ENCODE assay signal across 25 cellular contexts in genomic region chr1:113303252-113303651, GRCh38.
"Had no signal": no experiment of that assay in that cellular context is flagged by ENCODE, and none has a peak within 500 bp of the region (broad histone marks: within the 10 kb centered on the region; RNA-seq: fewer than 3 reads in every experiment).

No MANE protein-coding gene starts in this region.

- H3K27ac ChIP-seq: brain microvascular endothelial cell, colonic mucosa, hepatocyte, parathyroid adenoma, right lobe of liver, stomach had no signal

- H3K36me3 ChIP-seq: brain microvascular endothelial cell, colonic mucosa, right lobe of liver, stomach had no signal

- H3K4me1 ChIP-seq: colonic mucosa, parathyroid adenoma, right lobe of liver, stomach had no signal

- H3K4me3 ChIP-seq: colonic mucosa, hepatocyte, mucosa of descending colon, right lobe of liver, smooth muscle cell, stomach had no signal

- H3K27me3 Mint-ChIP-seq: activated T-helper 17 cell treated with anti-CD3 and anti-CD28 coated beads, Interleukin-2, amount 50 U/mL, for 72 hours; type B pancreatic cell had no signal

- H3K79me2 ChIP-seq: hepatocyte, parathyroid adenoma had no signal

- H3K9me3 ChIP-seq: colonic mucosa, mucosa of descending colon, right lobe of liver, stomach had no signal

- H3K27me3 ChIP-seq: brain microvascular endothelial cell, colonic mucosa, hepatocyte, right lobe of liver, stomach had no signal

- DNase-seq: activated CD4-positive, alpha-beta memory T cell treated with anti-CD3 and anti-CD28 coated beads, Interleukin-2, amount 10 ng/mL, durations not matched to agents 7 days and 5 days; activated CD4-positive, alpha-beta T cell treated with anti-CD3 and anti-CD28 coated beads for 48 hours; activated CD4-positive, CD25-positive, alpha-beta regulatory T cell; activated CD8-positive, alpha-beta memory T cell treated with anti-CD3 and anti-CD28 coated beads, Interleukin-2, amount 10 ng/mL, durations not matched to agents 7 days and 5 days; activated naive CD4-positive, alpha-beta T cell; activated naive CD8-positive, alpha-beta T cell treated with anti-CD3 and anti-CD28 coated beads, Interleukin-2, amount 10 ng/mL, durations not matched to agents 7 days and 5 days; brain microvascular endothelial cell; colonic mucosa; left cardiac atrium; mesenchymal stem cell; mucosa of descending colon; naive thymus-derived CD8-positive, alpha-beta T cell; right lobe of liver; stimulated activated CD4-positive, alpha-beta T cell treated with anti-CD3 and anti-CD28 coated beads, Interleukin-4, amount 100 ng/mL, for 24 hours; stomach had no signal

- H3K27ac Mint-ChIP-seq: activated CD4-positive, alpha-beta memory T cell treated with anti-CD3 and anti-CD28 coated beads, Interleukin-2, amount 10 ng/mL, durations not matched to agents 7 days and 5 days; activated CD8-positive, alpha-beta memory T cell treated with anti-CD3 and anti-CD28 coated beads, Interleukin-2, amount 10 ng/mL, durations not matched to agents 7 days and 5 days; activated naive CD8-positive, alpha-beta T cell treated with anti-CD3 and anti-CD28 coated beads, Interleukin-2, amount 10 ng/mL, durations not matched to agents 7 days and 5 days; activated T-helper 17 cell treated with anti-CD3 and anti-CD28 coated beads, Interleukin-2, amount 50 U/mL, for 72 hours; naive thymus-derived CD8-positive, alpha-beta T cell; stimulated activated effector memory CD8-positive, alpha-beta T cell treated with anti-CD3 and anti-CD28 coated beads, Interleukin-12 subunit alpha, Interleukin-12 subunit beta, amount 100 ng/mL, for 72 hours; T-helper 2 cell treated with Interferon-gamma antibody and Interleukin-4, amounts not matched to agents 5 μg/mL and 100 μg/mL, for 36 hours; type B pancreatic cell had no signal

- H3K4me2 ChIP-seq: hepatocyte, smooth muscle cell had no signal

- H2AFZ ChIP-seq: hepatocyte, parathyroid adenoma had no signal

- H3K36me3 Mint-ChIP-seq: activated CD8-positive, alpha-beta memory T cell treated with anti-CD3 and anti-CD28 coated beads, Interleukin-2, amount 10 ng/mL, durations not matched to agents 7 days and 5 days; activated naive CD8-positive, alpha-beta T cell treated with anti-CD3 and anti-CD28 coated beads, Interleukin-2, amount 10 ng/mL, durations not matched to agents 7 days and 5 days; naive thymus-derived CD8-positive, alpha-beta T cell; stimulated activated effector memory CD8-positive, alpha-beta T cell treated with anti-CD3 and anti-CD28 coated beads, Interleukin-12 subunit alpha, Interleukin-12 subunit beta, amount 100 ng/mL, for 72 hours; type B pancreatic cell had no signal

- H3K4me3 Mint-ChIP-seq: activated CD4-positive, alpha-beta memory T cell treated with anti-CD3 and anti-CD28 coated beads, Interleukin-2, amount 10 ng/mL, durations not matched to agents 7 days and 5 days; activated CD8-positive, alpha-beta memory T cell treated with anti-CD3 and anti-CD28 coated beads, Interleukin-2, amount 10 ng/mL, durations not matched to agents 7 days and 5 days; activated naive CD8-positive, alpha-beta T cell treated with anti-CD3 and anti-CD28 coated beads, Interleukin-2, amount 10 ng/mL, durations not matched to agents 7 days and 5 days; activated T-helper 17 cell treated with anti-CD3 and anti-CD28 coated beads, Interleukin-2, amount 50 U/mL, for 72 hours; central memory CD8-positive, alpha-beta T cell; naive thymus-derived CD8-positive, alpha-beta T cell; stimulated activated effector memory CD8-positive, alpha-beta T cell treated with anti-CD3 and anti-CD28 coated beads, Interleukin-12 subunit alpha, Interleukin-12 subunit beta, amount 100 ng/mL, for 72 hours; T-helper 2 cell treated with Interferon-gamma antibody and Interleukin-4, amounts not matched to agents 5 μg/mL and 100 μg/mL, for 36 hours; type B pancreatic cell had no signal

- H3K9me3 Mint-ChIP-seq: activated CD4-positive, alpha-beta memory T cell treated with anti-CD3 and anti-CD28 coated beads, Interleukin-2, amount 10 ng/mL, durations not matched to agents 7 days and 5 days; activated naive CD8-positive, alpha-beta T cell treated with anti-CD3 and anti-CD28 coated beads, Interleukin-2, amount 10 ng/mL, durations not matched to agents 7 days and 5 days; activated T-helper 17 cell treated with anti-CD3 and anti-CD28 coated beads, Interleukin-2, amount 50 U/mL, for 72 hours; central memory CD8-positive, alpha-beta T cell; naive thymus-derived CD8-positive, alpha-beta T cell; stimulated activated effector memory CD8-positive, alpha-beta T cell treated with anti-CD3 and anti-CD28 coated beads, Interleukin-12 subunit alpha, Interleukin-12 subunit beta, amount 100 ng/mL, for 72 hours; T-helper 2 cell treated with Interferon-gamma antibody and Interleukin-4, amounts not matched to agents 5 μg/mL and 100 μg/mL, for 36 hours; type B pancreatic cell had no signal

- H3K9ac ChIP-seq: parathyroid adenoma had no signal

- FAIRE-seq: endometrium, islet of Langerhans had no signal

- H3K4me1 Mint-ChIP-seq: activated CD4-positive, alpha-beta memory T cell treated with anti-CD3 and anti-CD28 coated beads, Interleukin-2, amount 10 ng/mL, durations not matched to agents 7 days and 5 days; activated CD8-positive, alpha-beta memory T cell treated with anti-CD3 and anti-CD28 coated beads, Interleukin-2, amount 10 ng/mL, durations not matched to agents 7 days and 5 days; central memory CD8-positive, alpha-beta T cell; stimulated activated effector memory CD8-positive, alpha-beta T cell treated with anti-CD3 and anti-CD28 coated beads, Interleukin-12 subunit alpha, Interleukin-12 subunit beta, amount 100 ng/mL, for 72 hours had no signal
